In the genomic region with DNA sequence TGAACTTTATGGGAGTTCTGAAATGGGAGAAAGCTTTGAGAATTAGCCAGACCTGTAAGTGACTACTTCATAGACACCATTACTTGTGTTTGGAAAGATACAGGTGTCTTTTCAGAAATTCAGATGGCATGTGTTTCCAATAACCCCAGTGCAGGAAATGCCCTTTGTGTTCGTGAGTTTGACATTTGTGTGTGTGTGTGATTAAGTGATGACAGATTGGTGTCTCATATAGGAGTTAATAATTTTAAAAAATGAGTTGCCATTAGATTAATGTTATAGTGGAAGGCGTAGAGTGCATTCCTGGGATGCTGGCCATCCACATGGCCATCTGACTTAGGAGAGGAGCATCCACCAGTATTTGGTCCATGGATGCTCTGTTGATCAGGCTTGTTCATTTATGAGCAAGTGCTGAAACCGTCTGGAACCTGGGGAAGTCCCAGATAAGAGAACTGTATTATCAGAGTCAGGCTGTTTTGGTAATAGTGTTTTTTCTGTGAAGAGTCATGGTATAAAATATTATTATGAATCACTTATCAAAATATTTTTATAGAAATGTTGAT, we compare ENCODE assay signal across 11 cellular contexts. TPM values are rescaled to one million over a fixed set of nuclear protein-coding genes. Genes with fewer than 3 reads are reported as not detected.
DNase-seq lines count a peak whose midpoint lies in the region; ATAC-seq and TF ChIP-seq lines count a peak whose summit lies in the region.
"Had no signal": no experiment of that assay in that cellular context is flagged by ENCODE, and none has a peak within 500 bp of the region (broad histone marks: within the 10 kb centered on the region; RNA-seq: fewer than 3 reads in every experiment).

No MANE protein-coding gene starts in this region.

- H3K9me3 ChIP-seq in OCI-LY7 (ENCODE audit: low read length), result no peaks in the 10 kb centered on the region
- H3K9me3 ChIP-seq: gastroesophageal sphincter had no signal

- peaks cover 36% of the 10 kb centered on the region for H3K36me3 ChIP-seq in OCI-LY7 (ENCODE audit: insufficient read depth, low read length)

- DNase-seq in OCI-LY7 (ENCODE audit: low spot score) (no peak), neural crest cell (ENCODE audit: low read depth, low spot score) (no peak), caudate nucleus (lab: John Stamatoyannopoulos, UW) (no peak), NCI-H526 treated with DMSO at 0.1 percent for 48 hours (lab: John Stamatoyannopoulos, UW) (no peak), progenitor cell of endocrine pancreas (ENCODE audit: low spot score, unreplicated experiment) (no peak)
- peak in 1 of 2 donors; percentile 28 for DNase-seq in activated naive CD4-positive, alpha-beta T cell treated with anti-CD3 and anti-CD28 coated beads, Interleukin-2, amount 50 U/mL, for 72 hours (ENCODE audit: low spot score in 2 of 2)
- DNase-seq: DMS 273 treated with DMSO at 0.1 percent for 48 hours, mammary epithelial cell had no signal

- no peaks in the 10 kb centered on the region for H3K27me3 Mint-ChIP-seq in neural crest cell (ENCODE audit: low read depth)
- H3K27me3 Mint-ChIP-seq in progenitor cell of endocrine pancreas, result no peaks in the 10 kb centered on the region

- H3K27ac ChIP-seq in OCI-LY7 (ENCODE audit: low read depth, low read length, poor library complexity, severe bottlenecking), result peak overlapping the region; percentile 82
- H3K27ac ChIP-seq in caudate nucleus (ENCODE audit: low read depth, low read length), result no peak overlapping the region

- peak overlapping the region; percentile 64 for H3K4me3 Mint-ChIP-seq in neural crest cell
- H3K4me3 Mint-ChIP-seq in progenitor cell of endocrine pancreas (ENCODE audit: low read depth), result no peak overlapping the region
- H3K4me3 Mint-ChIP-seq: GM23338 had no signal

- H3K9me3 Mint-ChIP-seq in activated naive CD4-positive, alpha-beta T cell treated with anti-CD3 and anti-CD28 coated beads, Interleukin-2, amount 50 U/mL, for 72 hours, result no peaks in the 10 kb centered on the region
- H3K9me3 Mint-ChIP-seq in neural crest cell (no peaks in the 10 kb centered on the region), progenitor cell of endocrine pancreas (ENCODE audit: low read depth) (no peaks in the 10 kb centered on the region)
- H3K9me3 Mint-ChIP-seq: GM23338 had no signal

- no peak overlapping the region for H2AFZ ChIP-seq in OCI-LY7 (ENCODE audit: low read length)
- H2AFZ ChIP-seq: GM23338 had no signal

- ATAC-seq in activated naive CD4-positive, alpha-beta T cell treated with anti-CD3 and anti-CD28 coated beads, Interleukin-2, amount 50 U/mL, for 72 hours, result peak in 1 of 2 donors; percentile 8
- ATAC-seq: gastroesophageal sphincter, GM23338 had no signal

- POLR2A ChIA-PET in OCI-LY7 (lab: Charles Lee), result interaction anchor here (4.1 kb wide), 1 partner anchor 8 kb away, joined by 31 read pairs; no protein-coding TSS in a partner anchor

- peaks cover 48% of the 10 kb centered on the region in 2 donors for H3K36me3 Mint-ChIP-seq in activated naive CD4-positive, alpha-beta T cell treated with anti-CD3 and anti-CD28 coated beads, Interleukin-2, amount 50 U/mL, for 72 hours
- H3K36me3 Mint-ChIP-seq in neural crest cell (ENCODE audit: low read depth) (peaks cover 3% of the 10 kb centered on the region), progenitor cell of endocrine pancreas (ENCODE audit: insufficient read depth) (peaks cover 9% of the 10 kb centered on the region)

- H3K4me1 ChIP-seq in OCI-LY7 (ENCODE audit: insufficient read depth, low read length, poor library complexity, severe bottlenecking), result peaks cover 61% of the 10 kb centered on the region

- CTCF ChIA-PET in OCI-LY7 (lab: Charles Lee; ENCODE audit: unreplicated experiment), result no interaction called here

- no peaks in the 10 kb centered on the region for H3K9me2 ChIP-seq in OCI-LY7 (ENCODE audit: insufficient read depth, low read length)

- BruUV-seq in OCI-LY7 (replicated peaks; lab: Mats Ljungman, UMichigan), result no TSS peak

- intact Hi-C loops in OCI-LY7 (cut with micrococcal nuclease; ENCODE audit: unreplicated experiment), result loop anchor here (5.0 to 10.0 kb wide), 2 partner anchors 82 to 385 kb away; a partner anchor contains a TSS

- TF ChIP-seq CTCF in OCI-LY7 (conservative IDR thresholded peaks at IDR 0.05; ENCODE audit: low read length), result no peak
- TF ChIP-seq CTCF in neural crest cell (conservative IDR thresholded peaks at IDR 0.05), result no peak
- no peak for TF ChIP-seq CTCF in progenitor cell of endocrine pancreas (IDR thresholded peaks at IDR 0.05; ENCODE audit: unreplicated experiment)

- H3K79me2 ChIP-seq in OCI-LY7 (ENCODE audit: insufficient read depth, low read depth, low read length), result peaks cover 81% of the 10 kb centered on the region

- H3K4me2 ChIP-seq in OCI-LY7 (ENCODE audit: low read length), result peak overlapping the region; percentile 88
- H3K4me2 ChIP-seq: GM23338 had no signal

- peaks cover 14% of the 10 kb centered on the region; the same call in 1 of the 2 replicates for H4K20me1 ChIP-seq in OCI-LY7 (ENCODE audit: insufficient read depth, low read length)

- H3K27ac Mint-ChIP-seq in activated naive CD4-positive, alpha-beta T cell treated with anti-CD3 and anti-CD28 coated beads, Interleukin-2, amount 50 U/mL, for 72 hours, result peak overlapping the region; percentile 99 to 100
- H3K27ac Mint-ChIP-seq in neural crest cell (ENCODE audit: unreplicated experiment) (no peak overlapping the region), progenitor cell of endocrine pancreas (no peak overlapping the region)
- H3K27ac Mint-ChIP-seq: GM23338 had no signal

- peaks cover 43% of the 10 kb centered on the region for H3K4me1 Mint-ChIP-seq in neural crest cell
- H3K4me1 Mint-ChIP-seq in progenitor cell of endocrine pancreas (ENCODE audit: low read depth), result peaks cover 24% of the 10 kb centered on the region

- H3K4me3 ChIP-seq in GM08714 (ENCODE audit: low read length) (peak overlapping the region; percentile 77), OCI-LY7 (ENCODE audit: low read depth, low read length, poor library complexity, severe bottlenecking) (peak overlapping the region; percentile 89)
- H3K4me3 ChIP-seq: gastroesophageal sphincter, GM23338 had no signal

RNA-seq across cellular contexts. Expression of a gene that starts 3.1 kb away (rescaled TPM):
- total RNA-seq in OCI-LY7 (2014; rRNA removed; shearing (Covaris generic)), result 67.9 and 80.4 TPM in 2 replicates
- 140 and 150 TPM in 2 replicates for total RNA-seq in OCI-LY7 (2022)
- total RNA-seq in activated naive CD4-positive, alpha-beta T cell treated with anti-CD3 and anti-CD28 coated beads, Interleukin-2, amount 50 U/mL, for 72 hours, result 100 to 1,000 TPM; 149 to 205 TPM
- 41.2 and 46.4 TPM in 2 replicates for total RNA-seq in neural crest cell
- total RNA-seq in progenitor cell of endocrine pancreas, result 36.3 and 37.4 TPM in 2 replicates

RNA-seq across cellular contexts. Expression of a gene that starts 9.2 kb away (rescaled TPM):
- total RNA-seq in OCI-LY7 (2014; rRNA removed; shearing (Covaris generic)), result 35.2 and 38.6 TPM in 2 replicates
- 48.2 and 50.6 TPM in 2 replicates for total RNA-seq in OCI-LY7 (2022)
- total RNA-seq in activated naive CD4-positive, alpha-beta T cell treated with anti-CD3 and anti-CD28 coated beads, Interleukin-2, amount 50 U/mL, for 72 hours, result 10 to 100 TPM; 39.4 to 50.8 TPM
- total RNA-seq in neural crest cell, result 39.0 and 39.6 TPM in 2 replicates
- 40.1 and 40.9 TPM in 2 replicates for total RNA-seq in progenitor cell of endocrine pancreas

RNA-seq across cellular contexts. Expression of a gene that starts 59.5 kb away (rescaled TPM):
- 48.8 and 58.7 TPM in 2 replicates for total RNA-seq in OCI-LY7 (2014; rRNA removed; shearing (Covaris generic))
- total RNA-seq in OCI-LY7 (2022) (171 and 203 TPM in 2 replicates), neural crest cell (75.0 and 78.6 TPM in 2 replicates), progenitor cell of endocrine pancreas (211 and 219 TPM in 2 replicates)
- total RNA-seq in activated naive CD4-positive, alpha-beta T cell treated with anti-CD3 and anti-CD28 coated beads, Interleukin-2, amount 50 U/mL, for 72 hours, result 10 to 100 TPM; 63.6 to 96.7 TPM

Comparison
In these comparisons a context has a peak if more than half of its experiments do, and no peak if none do; other contexts are left out.
1. H3K27ac Mint-ChIP-seq: peak in activated naive CD4-positive, alpha-beta T cell treated with anti-CD3 and anti-CD28 coated beads, Interleukin-2, amount 50 U/mL, for 72 hours (2 of 2); none in neural crest cell (single experiment) and progenitor cell of endocrine pancreas (single experiment).